1 cellular context compared by ENCODE assay signal in the genomic region with DNA sequence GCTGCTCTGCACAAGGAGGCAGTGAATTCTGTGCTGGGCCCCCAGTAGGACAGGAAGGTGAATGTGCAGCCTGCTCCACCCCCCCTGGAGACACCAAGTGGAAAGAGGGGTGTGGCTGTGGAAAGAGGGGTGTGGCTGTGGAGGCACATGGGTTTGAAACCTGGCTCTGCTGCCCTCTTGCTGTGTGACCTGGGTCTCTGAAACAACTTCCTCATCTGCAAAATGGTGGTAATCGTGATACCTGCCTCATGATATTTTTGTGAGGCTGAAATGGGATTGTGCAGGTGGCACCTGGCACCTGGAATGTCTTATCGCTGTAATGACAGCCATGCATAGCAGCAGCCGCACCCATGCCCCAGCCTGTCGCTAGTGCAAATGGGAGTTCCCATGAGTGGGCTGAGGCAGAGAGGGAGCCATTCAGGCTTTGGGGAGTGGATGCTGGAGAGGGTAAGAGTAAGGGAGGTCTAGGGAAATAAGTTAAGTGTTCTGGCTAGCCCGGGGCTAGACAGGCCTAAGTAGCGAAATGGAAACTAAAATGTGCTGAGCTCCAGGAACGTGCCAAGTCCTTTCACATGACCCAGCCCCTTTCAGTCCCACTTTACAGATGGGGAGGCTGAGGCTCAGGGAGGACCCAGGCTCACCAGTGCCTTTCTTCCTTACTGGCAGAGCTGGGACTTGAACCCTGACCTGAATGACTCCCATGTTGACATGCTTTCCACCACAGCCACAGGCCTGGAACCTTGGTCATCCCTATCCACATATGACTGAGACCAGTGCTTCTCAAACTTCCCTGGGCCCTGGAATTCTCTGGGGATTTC.
TF ChIP-seq lines count a peak whose summit lies in the region.

No MANE protein-coding gene starts in this region.

TF ChIP-seq in K562, 482 proteins besides CTCF, POLR2A, EP300 and RAD21 (continued from another document and continues in another):
- TF ChIP-seq, protein P1, sequence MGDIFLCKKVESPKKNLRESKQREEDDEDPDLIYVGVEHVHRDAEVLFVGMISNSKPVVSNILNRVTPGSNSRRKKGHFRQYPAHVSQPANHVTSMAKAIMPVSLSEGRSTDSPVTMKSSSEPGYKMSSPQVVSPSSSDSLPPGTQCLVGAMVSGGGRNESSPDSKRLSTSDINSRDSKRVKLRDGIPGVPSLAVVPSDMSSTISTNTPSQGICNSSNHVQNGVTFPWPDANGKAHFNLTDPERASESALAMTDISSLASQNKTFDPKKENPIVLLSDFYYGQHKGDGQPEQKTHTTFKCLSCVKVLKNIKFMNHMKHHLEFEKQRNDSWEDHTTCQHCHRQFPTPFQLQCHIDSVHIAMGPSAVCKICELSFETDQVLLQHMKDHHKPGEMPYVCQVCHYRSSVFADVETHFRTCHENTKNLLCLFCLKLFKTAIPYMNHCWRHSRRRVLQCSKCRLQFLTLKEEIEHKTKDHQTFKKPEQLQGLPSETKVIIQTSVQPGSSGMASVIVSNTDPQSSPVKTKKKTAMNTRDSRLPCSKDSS (IDR thresholded peaks at IDR 0.05; ENCODE audit: low read depth, partially characterized antibody) = no peak
- TF ChIP-seq SRSF1 (IDR thresholded peaks at IDR 0.05; ENCODE audit: low read depth, low read length) (no peak), STAG1 (CRISPR knock-in tag; IDR thresholded peaks at IDR 0.05; ENCODE audit: borderline replicate concordance) (0 out of 2 replicates have a peak, but pooled peaks have one; percentile 3), ETV6 (IDR thresholded peaks at IDR 0.05; ENCODE audit: borderline replicate concordance in 1 of 2, low read depth in 2 of 2, low read length in 1 of 2) (no peak), ETV6 (CRISPR knock-in tag; IDR thresholded peaks at IDR 0.05; ENCODE audit: borderline replicate concordance) (no peak), FOXK2 (conservative IDR thresholded peaks at IDR 0.05 in 1 of 2, IDR thresholded peaks at IDR 0.05 in 1 of 2; ENCODE audit: low read depth in 2 of 2) (peak; percentile 36 to 55; a peak in 2 of 4 replicates), ZNF589 (CRISPR knock-in tag; IDR thresholded peaks at IDR 0.05; ENCODE audit: low read depth) (0 out of 2 replicates have a peak, but pooled peaks have one; percentile 23), MXI1 (IDR thresholded peaks at IDR 0.05; ENCODE audit: low read depth, low read length) (0 out of 2 replicates have a peak, but pooled peaks have one; percentile 55), ZNF354B (CRISPR knock-in tag; IDR thresholded peaks at IDR 0.05) (no peak), MTA2 (IDR thresholded peaks at IDR 0.05; ENCODE audit: low read depth) (no peak), ZNF740 (CRISPR knock-in tag; IDR thresholded peaks at IDR 0.05) (0 out of 2 replicates have a peak, but pooled peaks have one; percentile 36), ZNF740 (tag; IDR thresholded peaks at IDR 0.05) (no peak), E4F1 (CRISPR knock-in tag; IDR thresholded peaks at IDR 0.05; ENCODE audit: borderline replicate concordance) (no peak), ZC3H8 (IDR thresholded peaks at IDR 0.05) (no peak), POLR2H (tag; IDR thresholded peaks at IDR 0.05; ENCODE audit: low read depth) (no peak), POU5F1 (IDR thresholded peaks at IDR 0.05; ENCODE audit: borderline replicate concordance, low read depth, low read length, partially characterized antibody) (no peak), ZNF695 (CRISPR knock-in tag; IDR thresholded peaks at IDR 0.05) (no peak), CREBBP (IDR thresholded peaks at IDR 0.05; ENCODE audit: low read depth, low read length) (no peak), ZBTB1 (CRISPR knock-in tag; IDR thresholded peaks at IDR 0.05; ENCODE audit: borderline replicate concordance, low read depth) (no peak), ETS2 (tag; IDR thresholded peaks at IDR 0.05; ENCODE audit: borderline replicate concordance, poor library complexity, severe bottlenecking) (no peak), ZNF76 (CRISPR knock-in tag; IDR thresholded peaks at IDR 0.05; ENCODE audit: borderline replicate concordance) (no peak), USF2 (CRISPR knock-in tag; IDR thresholded peaks at IDR 0.05) (no peak), HDGF (IDR thresholded peaks at IDR 0.05) (no peak), GATAD2A (IDR thresholded peaks at IDR 0.05) (no peak), E2F6 (IDR thresholded peaks at IDR 0.05; ENCODE audit: borderline replicate concordance in 1 of 2, extremely low read depth in 1 of 2, insufficient read depth in 1 of 2, insufficient read length in 1 of 2, low read depth in 1 of 2, low read length in 1 of 2, poor library complexity in 1 of 2, severe bottlenecking in 1 of 2) (peak in 1 of 2 experiments; percentile 35), RBM34 (IDR thresholded peaks at IDR 0.05; ENCODE audit: borderline replicate concordance, insufficient read depth, low read length) (no peak), ELF1 (tag; IDR thresholded peaks at IDR 0.05) (no peak), KAT8 (IDR thresholded peaks at IDR 0.05; ENCODE audit: low read depth) (no peak; the same call in none of the 2 replicates), ILF3 (IDR thresholded peaks at IDR 0.05; ENCODE audit: borderline replicate concordance) (no peak), SREBF2 (CRISPR knock-in tag; IDR thresholded peaks at IDR 0.05) (no peak), HDAC2 (IDR thresholded peaks at IDR 0.05) (0 out of 2 replicates have a peak, but pooled peaks have one; percentile 56), PRPF4 (IDR thresholded peaks at IDR 0.05; ENCODE audit: insufficient read depth, low read depth, low read length, poor library complexity, severe bottlenecking) (no peak), CTCFL (IDR thresholded peaks at IDR 0.05; ENCODE audit: borderline replicate concordance, insufficient read depth, low read depth, low read length, poor library complexity, severe bottlenecking) (peak; percentile 64), TEAD1 (CRISPR knock-in tag; IDR thresholded peaks at IDR 0.05) (no peak), RNF2 (IDR thresholded peaks at IDR 0.05) (no peak), KLF6 (CRISPR knock-in tag; IDR thresholded peaks at IDR 0.05; ENCODE audit: borderline replicate concordance) (no peak), HDAC3 (IDR thresholded peaks at IDR 0.05; ENCODE audit: borderline replicate concordance, partially characterized antibody) (no peak), ZKSCAN8 (CRISPR knock-in tag; IDR thresholded peaks at IDR 0.05) (no peak), KLF16 (IDR thresholded peaks at IDR 0.05) (no peak), NFE2 (IDR thresholded peaks at IDR 0.05; ENCODE audit: low read depth) (no peak), ZZZ3 (IDR thresholded peaks at IDR 0.05) (no peak), HNRNPK (IDR thresholded peaks at IDR 0.05; ENCODE audit: low read depth, low read length, poor library complexity, severe bottlenecking) (no peak), ZNF408 (CRISPR knock-in tag; IDR thresholded peaks at IDR 0.05; ENCODE audit: low read depth) (no peak), SMARCA4 (IDR thresholded peaks at IDR 0.05) (no peak), CHD1 (IDR thresholded peaks at IDR 0.05; ENCODE audit: low read length) (no peak), OTX1 (CRISPR knock-in tag; IDR thresholded peaks at IDR 0.05) (0 out of 2 replicates have a peak, but pooled peaks have one; percentile 9), TCF7 (IDR thresholded peaks at IDR 0.05; ENCODE audit: borderline replicate concordance) (no peak), TGIF2 (CRISPR knock-in tag; IDR thresholded peaks at IDR 0.05) (no peak)
- TF ChIP-seq, protein P2, sequence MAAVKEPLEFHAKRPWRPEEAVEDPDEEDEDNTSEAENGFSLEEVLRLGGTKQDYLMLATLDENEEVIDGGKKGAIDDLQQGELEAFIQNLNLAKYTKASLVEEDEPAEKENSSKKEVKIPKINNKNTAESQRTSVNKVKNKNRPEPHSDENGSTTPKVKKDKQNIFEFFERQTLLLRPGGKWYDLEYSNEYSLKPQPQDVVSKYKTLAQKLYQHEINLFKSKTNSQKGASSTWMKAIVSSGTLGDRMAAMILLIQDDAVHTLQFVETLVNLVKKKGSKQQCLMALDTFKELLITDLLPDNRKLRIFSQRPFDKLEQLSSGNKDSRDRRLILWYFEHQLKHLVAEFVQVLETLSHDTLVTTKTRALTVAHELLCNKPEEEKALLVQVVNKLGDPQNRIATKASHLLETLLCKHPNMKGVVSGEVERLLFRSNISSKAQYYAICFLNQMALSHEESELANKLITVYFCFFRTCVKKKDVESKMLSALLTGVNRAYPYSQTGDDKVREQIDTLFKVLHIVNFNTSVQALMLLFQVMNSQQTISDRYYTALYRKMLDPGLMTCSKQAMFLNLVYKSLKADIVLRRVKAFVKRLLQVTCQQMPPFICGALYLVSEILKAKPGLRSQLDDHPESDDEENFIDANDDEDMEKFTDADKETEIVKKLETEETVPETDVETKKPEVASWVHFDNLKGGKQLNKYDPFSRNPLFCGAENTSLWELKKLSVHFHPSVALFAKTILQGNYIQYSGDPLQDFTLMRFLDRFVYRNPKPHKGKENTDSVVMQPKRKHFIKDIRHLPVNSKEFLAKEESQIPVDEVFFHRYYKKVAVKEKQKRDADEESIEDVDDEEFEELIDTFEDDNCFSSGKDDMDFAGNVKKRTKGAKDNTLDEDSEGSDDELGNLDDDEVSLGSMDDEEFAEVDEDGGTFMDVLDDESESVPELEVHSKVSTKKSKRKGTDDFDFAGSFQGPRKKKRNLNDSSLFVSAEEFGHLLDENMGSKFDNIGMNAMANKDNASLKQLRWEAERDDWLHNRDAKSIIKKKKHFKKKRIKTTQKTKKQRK (IDR thresholded peaks at IDR 0.05; ENCODE audit: borderline replicate concordance, low read depth, low read length) = no peak
- TF ChIP-seq, protein P3, sequence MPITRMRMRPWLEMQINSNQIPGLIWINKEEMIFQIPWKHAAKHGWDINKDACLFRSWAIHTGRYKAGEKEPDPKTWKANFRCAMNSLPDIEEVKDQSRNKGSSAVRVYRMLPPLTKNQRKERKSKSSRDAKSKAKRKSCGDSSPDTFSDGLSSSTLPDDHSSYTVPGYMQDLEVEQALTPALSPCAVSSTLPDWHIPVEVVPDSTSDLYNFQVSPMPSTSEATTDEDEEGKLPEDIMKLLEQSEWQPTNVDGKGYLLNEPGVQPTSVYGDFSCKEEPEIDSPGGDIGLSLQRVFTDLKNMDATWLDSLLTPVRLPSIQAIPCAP (CRISPR knock-in tag; IDR thresholded peaks at IDR 0.05; ENCODE audit: borderline replicate concordance) = no peak
- TF ChIP-seq, protein P4, sequence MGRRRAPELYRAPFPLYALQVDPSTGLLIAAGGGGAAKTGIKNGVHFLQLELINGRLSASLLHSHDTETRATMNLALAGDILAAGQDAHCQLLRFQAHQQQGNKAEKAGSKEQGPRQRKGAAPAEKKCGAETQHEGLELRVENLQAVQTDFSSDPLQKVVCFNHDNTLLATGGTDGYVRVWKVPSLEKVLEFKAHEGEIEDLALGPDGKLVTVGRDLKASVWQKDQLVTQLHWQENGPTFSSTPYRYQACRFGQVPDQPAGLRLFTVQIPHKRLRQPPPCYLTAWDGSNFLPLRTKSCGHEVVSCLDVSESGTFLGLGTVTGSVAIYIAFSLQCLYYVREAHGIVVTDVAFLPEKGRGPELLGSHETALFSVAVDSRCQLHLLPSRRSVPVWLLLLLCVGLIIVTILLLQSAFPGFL (CRISPR knock-in tag; IDR thresholded peaks at IDR 0.05) = no peak
- TF ChIP-seq, protein P5, sequence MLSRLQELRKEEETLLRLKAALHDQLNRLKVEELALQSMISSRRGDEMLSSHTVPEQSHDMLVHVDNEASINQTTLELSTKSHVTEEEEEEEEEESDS (CRISPR knock-in tag; IDR thresholded peaks at IDR 0.05) = no peak
